9 cellular contexts compared by ENCODE assay signal in the genomic region with DNA sequence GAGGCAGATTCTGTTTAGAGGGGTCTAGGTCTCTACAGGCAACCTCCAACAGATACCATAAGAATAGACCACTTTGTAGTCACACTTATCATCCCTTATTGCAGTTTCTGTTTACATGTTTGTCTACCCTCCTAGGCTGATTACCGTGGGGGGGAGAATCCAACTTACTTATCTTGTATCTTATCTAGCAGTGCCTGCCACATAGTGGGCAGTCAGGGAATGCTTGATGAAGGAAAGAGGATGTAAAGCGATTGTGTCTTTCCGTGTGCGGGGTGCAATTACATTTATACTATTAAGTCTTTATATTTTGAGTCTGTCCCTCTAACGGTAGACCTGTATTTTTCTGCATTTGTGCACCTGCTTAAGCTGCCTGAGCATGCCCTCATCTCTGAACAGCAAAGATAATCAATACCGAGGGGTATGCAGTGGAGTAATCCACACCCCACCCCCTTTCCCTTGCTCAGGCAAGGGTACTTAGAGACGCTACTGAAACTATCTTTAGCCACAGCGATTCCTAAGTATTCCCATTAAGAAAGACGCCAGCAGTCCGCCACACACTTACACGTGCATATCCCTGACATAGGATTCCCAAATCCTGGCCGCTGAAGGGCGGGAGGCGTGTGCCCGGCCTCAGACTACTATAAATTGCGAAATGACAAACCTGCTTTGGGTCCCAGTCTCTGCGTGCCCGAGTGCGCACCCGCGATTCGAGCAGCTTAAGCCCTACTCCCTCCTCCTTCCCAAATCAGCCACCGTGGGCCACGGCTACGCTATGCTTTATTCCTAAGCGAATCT. TPM values are rescaled to one million over a fixed set of nuclear protein-coding genes. Genes with fewer than 3 reads are reported as not detected.
DNase-seq lines count a peak whose midpoint lies in the region; ATAC-seq and TF ChIP-seq lines count a peak whose summit lies in the region.
"Had no signal": no experiment of that assay in that cellular context is flagged by ENCODE, and none has a peak within 500 bp of the region (broad histone marks: within the 10 kb centered on the region; RNA-seq: fewer than 3 reads in every experiment).

No MANE protein-coding gene starts in this region.

- peak overlapping the region; percentile 98 for H2AFZ ChIP-seq in OCI-LY7 (ENCODE audit: low read length)
- H2AFZ ChIP-seq in neural cell (ENCODE audit: low read depth, low read length), result peak overlapping the region; percentile 57

- H3K4me2 ChIP-seq in OCI-LY7 (ENCODE audit: low read length) (peak overlapping the region; percentile 93), neural cell (ENCODE audit: low read length) (peak overlapping the region; percentile 66)

- H3K79me2 ChIP-seq in OCI-LY7 (ENCODE audit: insufficient read depth, low read depth, low read length), result peaks cover 35% of the 10 kb centered on the region
- H3K79me2 ChIP-seq in neural cell (replicated peaks; ENCODE audit: insufficient read depth, low read length), result peaks cover 3% of the 10 kb centered on the region

- H4K20me1 ChIP-seq in OCI-LY7 (ENCODE audit: insufficient read depth, low read length) (peaks cover 28% of the 10 kb centered on the region; the same call in 1 of the 2 replicates), neural cell (ENCODE audit: insufficient read depth) (no peaks in the 10 kb centered on the region)

- peak overlapping the region; percentile 92 for H3K4me3 Mint-ChIP-seq in stimulated activated naive CD8-positive, alpha-beta T cell treated with anti-CD3 and anti-CD28 coated beads, Interleukin-15, Interleukin-2, amounts not matched to agents 100 ng/mL and 50 ng/mL, for 24 hours
- peak overlapping the region; percentile 73 for H3K4me3 Mint-ChIP-seq in endodermal cell

- H3K27me3 ChIP-seq in endodermal cell (ENCODE audit: control insufficient read depth, insufficient read depth, low read length, poor library complexity, severe bottlenecking) (peaks cover 37% of the 10 kb centered on the region), neural cell (ENCODE audit: insufficient read depth, low read depth, low read length) (peaks cover 51% of the 10 kb centered on the region)

- DNase-seq in stimulated activated naive CD8-positive, alpha-beta T cell treated with anti-CD3 and anti-CD28 coated beads, Interleukin-15, Interleukin-2, amounts not matched to agents 100 U/mL and 50 U/mL, for 24 hours, result no peak
- DNase-seq in OCI-LY7 (ENCODE audit: low spot score) (peak; percentile 14), endodermal cell (no peak), DMS153 (lab: John Stamatoyannopoulos, UW) (no peak), HCEC 1CT (no peak), ecto neural progenitor cell (ENCODE audit: low spot score) (no peak)

- no peaks in the 10 kb centered on the region for H3F3A ChIP-seq in neural cell (ENCODE audit: insufficient read depth, low read length, poor library complexity, severe bottlenecking)

- TF ChIP-seq CTCF in OCI-LY7 (conservative IDR thresholded peaks at IDR 0.05; ENCODE audit: low read length) (peak; percentile 35; the same call in 1 of the 2 replicates), endodermal cell (conservative IDR thresholded peaks at IDR 0.05) (peak; percentile 41), neural cell (IDR thresholded peaks at IDR 0.05; ENCODE audit: poor library complexity, severe bottlenecking) (no peak)

- CTCF ChIA-PET in OCI-LY7 (lab: Charles Lee; ENCODE audit: unreplicated experiment), result no interaction called here

- peak overlapping the region; percentile 21 for H3K27ac ChIP-seq in OCI-LY7 (ENCODE audit: low read depth, low read length, poor library complexity, severe bottlenecking)
- no peak overlapping the region for H3K27ac ChIP-seq in endodermal cell (ENCODE audit: low read depth, low read length)
- H3K27ac ChIP-seq in neural cell (ENCODE audit: low read length), result peak overlapping the region; percentile 41

- H3K9ac ChIP-seq in endodermal cell (ENCODE audit: extremely low read depth, low read length, poor library complexity, severe bottlenecking) (peak overlapping the region; percentile 55), neural cell (ENCODE audit: low read length) (peak overlapping the region; percentile 77)

- no peak for TF ChIP-seq RAD21 in neural cell (conservative IDR thresholded peaks at IDR 0.05)

- no peaks in the 10 kb centered on the region for H3K9me2 ChIP-seq in OCI-LY7 (ENCODE audit: insufficient read depth, low read length)
- no peaks in the 10 kb centered on the region for H3K9me2 ChIP-seq in neural cell (ENCODE audit: insufficient read depth, low read length)

- no peaks in the 10 kb centered on the region for H3K9me3 Mint-ChIP-seq in stimulated activated naive CD8-positive, alpha-beta T cell treated with anti-CD3 and anti-CD28 coated beads, Interleukin-15, Interleukin-2, amounts not matched to agents 100 ng/mL and 50 ng/mL, for 24 hours
- H3K9me3 Mint-ChIP-seq in endodermal cell, result no peaks in the 10 kb centered on the region

- 2% methylated on average over 11 to 25 of the region's 26 CpGs for WGBS in endodermal cell (ENCODE audit: insufficient coverage in 1 of 2, insufficient read length in 1 of 2), 2 experiments

- intact Hi-C loops in OCI-LY7 (cut with micrococcal nuclease; ENCODE audit: unreplicated experiment), result loop anchor here (5.0 kb wide), 1 partner anchor 409 kb away; no protein-coding TSS in a partner anchor

- no peaks in the 10 kb centered on the region for H3K9me3 ChIP-seq in OCI-LY7 (ENCODE audit: low read length)
- H3K9me3 ChIP-seq in endodermal cell (ENCODE audit: control insufficient read depth, low read length), result no peaks in the 10 kb centered on the region
- H3K9me3 ChIP-seq in neural cell (ENCODE audit: low read length), result no peaks in the 10 kb centered on the region

- peaks cover 32% of the 10 kb centered on the region for H3K36me3 ChIP-seq in OCI-LY7 (ENCODE audit: insufficient read depth, low read length)
- peaks cover 33% of the 10 kb centered on the region for H3K36me3 ChIP-seq in endodermal cell (ENCODE audit: control insufficient read depth, insufficient read depth, low read length)
- peaks cover 4% of the 10 kb centered on the region for H3K36me3 ChIP-seq in neural cell (ENCODE audit: insufficient read depth, low read length)

- peak overlapping the region; percentile 91 for H3K4me3 ChIP-seq in OCI-LY7 (ENCODE audit: low read depth, low read length, poor library complexity, severe bottlenecking)
- H3K4me3 ChIP-seq in endodermal cell (ENCODE audit: low read length), result peak overlapping the region; percentile 94
- H3K4me3 ChIP-seq in neural cell (ENCODE audit: low read length), result peak overlapping the region; percentile 73

- TSS peak; percentile 88 for BruUV-seq in OCI-LY7 (replicated peaks; lab: Mats Ljungman, UMichigan)

- no peak for ATAC-seq in stimulated activated naive CD8-positive, alpha-beta T cell treated with anti-CD3 and anti-CD28 coated beads, Interleukin-15, Interleukin-2, amounts not matched to agents 100 U/mL and 50 U/mL, for 24 hours

- POLR2A ChIA-PET in OCI-LY7 (lab: Charles Lee), result interaction anchor here (0.9 kb wide), 1 partner anchor 26 kb away, joined by 3 read pairs; no protein-coding TSS in a partner anchor

- H3K4me1 Mint-ChIP-seq in stimulated activated naive CD8-positive, alpha-beta T cell treated with anti-CD3 and anti-CD28 coated beads, Interleukin-15, Interleukin-2, amounts not matched to agents 100 ng/mL and 50 ng/mL, for 24 hours (ENCODE audit: low read depth), result peaks cover 55% of the 10 kb centered on the region
- peaks cover 59% of the 10 kb centered on the region for H3K4me1 Mint-ChIP-seq in endodermal cell

- H3K4me1 ChIP-seq in OCI-LY7 (ENCODE audit: insufficient read depth, low read length, poor library complexity, severe bottlenecking), result peaks cover 24% of the 10 kb centered on the region
- H3K4me1 ChIP-seq in endodermal cell (ENCODE audit: control insufficient read depth, insufficient read depth, low read length), result peaks cover 32% of the 10 kb centered on the region

- H3K27ac Mint-ChIP-seq in stimulated activated naive CD8-positive, alpha-beta T cell treated with anti-CD3 and anti-CD28 coated beads, Interleukin-15, Interleukin-2, amounts not matched to agents 100 ng/mL and 50 ng/mL, for 24 hours, result peak overlapping the region; percentile 84
- H3K27ac Mint-ChIP-seq in endodermal cell, result peak overlapping the region; percentile 94

- H3K27me3 Mint-ChIP-seq in stimulated activated naive CD8-positive, alpha-beta T cell treated with anti-CD3 and anti-CD28 coated beads, Interleukin-15, Interleukin-2, amounts not matched to agents 100 ng/mL and 50 ng/mL, for 24 hours, result peaks cover 41% of the 10 kb centered on the region
- peaks cover 43% of the 10 kb centered on the region for H3K27me3 Mint-ChIP-seq in endodermal cell (ENCODE audit: insufficient read depth)

- TF ChIP-seq EP300 in neural cell (conservative IDR thresholded peaks at IDR 0.05; ENCODE audit: poor library complexity, severe bottlenecking), result no peak

- H3K36me3 Mint-ChIP-seq in stimulated activated naive CD8-positive, alpha-beta T cell treated with anti-CD3 and anti-CD28 coated beads, Interleukin-15, Interleukin-2, amounts not matched to agents 100 ng/mL and 50 ng/mL, for 24 hours (ENCODE audit: low read depth), result peaks cover 39% of the 10 kb centered on the region
- peaks cover 36% of the 10 kb centered on the region for H3K36me3 Mint-ChIP-seq in endodermal cell (ENCODE audit: low read depth)

TF ChIP-seq in neural cell, 6 proteins besides CTCF, POLR2A, EP300 and RAD21 (continues in another document):
- TF ChIP-seq TAF1 (IDR thresholded peaks at IDR 0.05; ENCODE audit: low read depth), result no peak
- peak; percentile 43 for TF ChIP-seq SMC3 (conservative IDR thresholded peaks at IDR 0.05; ENCODE audit: poor library complexity)

RNA-seq across cellular contexts. Expression of gene AATF, which starts 0.6 kb away (rescaled TPM):
- total RNA-seq in OCI-LY7 (2014; rRNA removed; shearing (Covaris generic)), result 71.7 and 83.5 TPM in 2 replicates
- total RNA-seq in OCI-LY7 (2022) (88.0 and 94.3 TPM in 2 replicates), endodermal cell (10 to 100 TPM; 90.7 TPM)
- polyA plus RNA-seq in endodermal cell (2013, experiment 1 of 2), result 37.6 TPM
- 34.2 TPM for polyA plus RNA-seq in endodermal cell (2013, experiment 2 of 2)
- polyA plus RNA-seq in neural cell, result 12.7 and 13.4 TPM in 2 replicates
- polyA minus RNA-seq in neural cell, result 22.9 and 26.0 TPM in 2 replicates

RNA-seq across cellular contexts. Expression of gene LHX1, which starts 10.8 kb away (rescaled TPM):
- not detected in 2 replicates for total RNA-seq in OCI-LY7 (2014; rRNA removed; shearing (Covaris generic))
- total RNA-seq in OCI-LY7 (2022) (not detected in 2 replicates), endodermal cell (100 to 1,000 TPM in 1 of 2 donors, 10 to 100 TPM in 1; 85.9 to 259 TPM)
- polyA plus RNA-seq in endodermal cell (2013, experiment 1 of 2), result 9.7 TPM
- 17.6 TPM for polyA plus RNA-seq in endodermal cell (2013, experiment 2 of 2)
- 1.4 and 2.5 TPM in 2 replicates for polyA plus RNA-seq in neural cell
- polyA minus RNA-seq in neural cell, result 0.35 and 0.49 TPM in 2 replicates
- total RNA-seq: myocyte had no signal

Comparison
In these comparisons a context has a peak if more than half of its experiments do, and no peak if none do; other contexts are left out.
1. RNA of gene LHX1, which starts 10.8 kb away (total RNA-seq): 85.9 to 259 TPM in endodermal cell; not detected in OCI-LY7; every median in the first group is over 10 times any median in the second.
2. Peak in every context shown above with its lines, with median percentiles within 50 percentile points of each other: H3K4me3 ChIP-seq.